In genomic region chr7:2978403-2978802, GRCh38 we compare ENCODE assay signal across 1 cellular context.
TF ChIP-seq lines count a peak whose summit lies in the region.

No MANE protein-coding gene starts in this region.

TF ChIP-seq in GM12878, 131 proteins besides CTCF, POLR2A, EP300 and RAD21 (continued from another document and continues in another):
- TF ChIP-seq MAX (IDR thresholded peaks at IDR 0.05; ENCODE audit: low read depth, low read length) (no peak), ZNF217 (IDR thresholded peaks at IDR 0.05) (no peak), IKZF2 (IDR thresholded peaks at IDR 0.05) (peak; percentile 91 to 95), YBX1 (IDR thresholded peaks at IDR 0.05) (no peak), MTA2 (IDR thresholded peaks at IDR 0.05; ENCODE audit: low read depth) (peak; percentile 92), SREBF2 (IDR thresholded peaks at IDR 0.05; ENCODE audit: low read length) (no peak), RFX5 (IDR thresholded peaks at IDR 0.05; ENCODE audit: low read depth, low read length) (no peak), SREBF1 (IDR thresholded peaks at IDR 0.05; ENCODE audit: low read length) (no peak), KLF5 (IDR thresholded peaks at IDR 0.05; ENCODE audit: partially characterized antibody) (no peak), ZBTB40 (IDR thresholded peaks at IDR 0.05; ENCODE audit: borderline replicate concordance) (no peak), HDAC6 (IDR thresholded peaks at IDR 0.05; ENCODE audit: unreplicated experiment) (no peak), ATF3 (IDR thresholded peaks at IDR 0.05; ENCODE audit: borderline replicate concordance, extremely low read depth, low read depth, low read length) (no peak), MLLT1 (IDR thresholded peaks at IDR 0.05) (peak; percentile 79), JUNB (IDR thresholded peaks at IDR 0.05) (peak; percentile 18; the same call in 1 of the 2 replicates), IKZF1 (conservative IDR thresholded peaks at IDR 0.05) (peak; percentile 81), SIN3A (IDR thresholded peaks at IDR 0.05; ENCODE audit: low read depth, low read length) (no peak), DPF2 (IDR thresholded peaks at IDR 0.05) (peak; percentile 77), ELK1 (IDR thresholded peaks at IDR 0.05; ENCODE audit: low read depth, low read length) (no peak), FOXM1 (IDR thresholded peaks at IDR 0.05; ENCODE audit: low read depth, low read length) (peak; percentile 76; the same call in 1 of the 2 replicates), ZNF687 (IDR thresholded peaks at IDR 0.05) (no peak), CHD4 (IDR thresholded peaks at IDR 0.05) (no peak), ZNF384 (IDR thresholded peaks at IDR 0.05; ENCODE audit: borderline replicate concordance, low read depth, low read length) (no peak), SRF (IDR thresholded peaks at IDR 0.05; ENCODE audit: low read depth in 2 of 2, low read length in 2 of 2) (0 out of 4 replicates have a peak, but pooled peaks of 1 of the 2 experiments have one; percentile 47), IRF5 (IDR thresholded peaks at IDR 0.05; ENCODE audit: borderline replicate concordance) (no peak), RBBP5 (conservative IDR thresholded peaks at IDR 0.05) (no peak), CUX1 (IDR thresholded peaks at IDR 0.05; ENCODE audit: insufficient replicate concordance, low read depth, low read length) (no peak), NKRF (conservative IDR thresholded peaks at IDR 0.05) (no peak), PRDM15 (CRISPR knock-in tag; IDR thresholded peaks at IDR 0.05) (no peak), CBX5 (IDR thresholded peaks at IDR 0.05; ENCODE audit: low read depth) (peak; percentile 70; the same call in 1 of the 2 replicates), CHD2 (IDR thresholded peaks at IDR 0.05; ENCODE audit: borderline replicate concordance, low read depth, low read length) (peak; percentile 89), WRNIP1 (IDR thresholded peaks at IDR 0.05; ENCODE audit: borderline replicate concordance, low read depth, low read length) (no peak), TBL1XR1 (IDR thresholded peaks at IDR 0.05; ENCODE audit: low read depth, low read length) (no peak)
